ENCODE assay signal across 34 cellular contexts in the genomic region with DNA sequence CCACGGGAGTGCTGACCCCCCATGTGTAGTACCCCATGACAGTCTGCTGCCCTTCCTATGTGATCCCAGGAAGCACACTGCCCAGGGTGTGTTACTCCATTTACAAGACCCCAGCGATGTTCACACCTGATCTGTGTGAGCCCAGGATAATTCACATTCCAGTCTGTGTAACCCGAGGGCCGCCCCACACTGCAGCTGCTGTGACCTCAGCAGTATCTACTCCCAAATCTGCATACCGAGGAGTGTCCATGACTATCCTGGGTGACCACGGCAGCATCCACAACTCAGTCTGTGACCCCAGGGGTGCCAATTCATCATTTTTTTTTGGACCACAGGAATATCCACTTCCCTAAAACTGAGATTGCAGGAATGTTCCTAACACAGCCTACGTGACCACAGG. TPM values are rescaled to one million over a fixed set of nuclear protein-coding genes. Genes with fewer than 3 reads are reported as not detected.
"Had no signal": no experiment of that assay in that cellular context is flagged by ENCODE, and none has a peak within 500 bp of the region (broad histone marks: within the 10 kb centered on the region; RNA-seq: fewer than 3 reads in every experiment).

No MANE protein-coding gene starts in this region.

- H3K27ac Mint-ChIP-seq: activated B cell treated with CpG ODN at 0.5 μM for 24 hours; activated CD4-positive, alpha-beta memory T cell treated with anti-CD3 and anti-CD28 coated beads, Interleukin-2, amount 10 ng/mL, durations not matched to agents 7 days and 5 days; activated CD8-positive, alpha-beta memory T cell treated with anti-CD3 and anti-CD28 coated beads, Interleukin-2, amount 10 ng/mL, durations not matched to agents 7 days and 5 days; activated naive CD4-positive, alpha-beta T cell treated with anti-CD3 and anti-CD28 coated beads, Interleukin-2, amount 10 ng/mL, durations not matched to agents 7 days and 5 days; activated naive CD8-positive, alpha-beta T cell; activated naive CD8-positive, alpha-beta T cell treated with anti-CD3 and anti-CD28 coated beads, Interleukin-2, amount 50 U/mL, for 24 hours had no signal

- DNase-seq: activated B cell treated with CpG ODN at 0.5 μM for 24 hours; activated CD4-positive, alpha-beta memory T cell treated with anti-CD3 and anti-CD28 coated beads, Interleukin-2, amount 10 ng/mL, durations not matched to agents 7 days and 5 days; activated CD4-positive, alpha-beta T cell treated with anti-CD3 and anti-CD28 coated beads for 1 hour; activated CD4-positive, alpha-beta T cell treated with anti-CD3 and anti-CD28 coated beads for 48 hours; activated CD8-positive, alpha-beta memory T cell treated with anti-CD3 and anti-CD28 coated beads for 24 hours; activated CD8-positive, alpha-beta memory T cell treated with anti-CD3 and anti-CD28 coated beads, Interleukin-2, amount 10 ng/mL, durations not matched to agents 7 days and 5 days; activated CD8-positive, alpha-beta memory T cell treated with anti-CD3 and anti-CD28 coated beads, Interleukin-2, amount 50 U/mL, for 48 hours; activated effector memory CD4-positive, alpha-beta T cell treated with Interleukin-2 at 50 U/mL for 16 hours; activated naive CD4-positive, alpha-beta T cell treated with anti-CD3 and anti-CD28 coated beads, Interleukin-2, amount 10 ng/mL, durations not matched to agents 7 days and 5 days; activated naive CD8-positive, alpha-beta T cell treated with anti-CD3 and anti-CD28 coated beads, Interleukin-2, amount 50 U/mL, for 24 hours; activated T-cell treated with anti-CD3 and anti-CD28 coated beads, Interleukin-2, amount 50 U/mL, for 48 hours; anterior cingulate cortex; Karpas-422; KBM-7; NCI-H1048; NCI-H1105 treated with DMSO at 0.1 percent for 48 hours; NCI-H1436; NCI-H1694 treated with DMSO at 0.1 percent for 48 hours; NCI-H2029; NCI-H2171; NCI-H510A; NCI-H526; NCI-H748 treated with DMSO at 0.1 percent for 48 hours; NK-92 treated with Interleukin-12 subunit alpha and Interleukin-12 subunit beta, amount 100 ng/mL, for 24 hours; Right ventricle myocardium superior; SW 1271; T-helper 1 cell; T-helper 2 cell; T-helper 9 cell had no signal

- H3K36me3 Mint-ChIP-seq: activated CD8-positive, alpha-beta memory T cell treated with anti-CD3 and anti-CD28 coated beads, Interleukin-2, amount 10 ng/mL, durations not matched to agents 7 days and 5 days; activated naive CD4-positive, alpha-beta T cell treated with anti-CD3 and anti-CD28 coated beads, Interleukin-2, amount 10 ng/mL, durations not matched to agents 7 days and 5 days; activated naive CD8-positive, alpha-beta T cell had no signal

- H3K27me3 ChIP-seq: cardiac muscle cell had no signal

- H3K4me3 ChIP-seq: cardiac muscle cell had no signal

- H3K36me3 ChIP-seq: cardiac muscle cell had no signal

- H3K4me3 Mint-ChIP-seq: activated B cell treated with CpG ODN at 0.5 μM for 24 hours; activated CD4-positive, alpha-beta memory T cell treated with anti-CD3 and anti-CD28 coated beads, Interleukin-2, amount 10 ng/mL, durations not matched to agents 7 days and 5 days; activated CD8-positive, alpha-beta memory T cell treated with anti-CD3 and anti-CD28 coated beads, Interleukin-2, amount 10 ng/mL, durations not matched to agents 7 days and 5 days; activated naive CD4-positive, alpha-beta T cell treated with anti-CD3 and anti-CD28 coated beads, Interleukin-2, amount 10 ng/mL, durations not matched to agents 7 days and 5 days; activated naive CD8-positive, alpha-beta T cell; activated naive CD8-positive, alpha-beta T cell treated with anti-CD3 and anti-CD28 coated beads, Interleukin-2, amount 50 U/mL, for 24 hours; central memory CD8-positive, alpha-beta T cell had no signal

- H3K9me3 Mint-ChIP-seq: activated B cell treated with CpG ODN at 0.5 μM for 24 hours; activated CD4-positive, alpha-beta memory T cell treated with anti-CD3 and anti-CD28 coated beads, Interleukin-2, amount 10 ng/mL, durations not matched to agents 7 days and 5 days; activated naive CD4-positive, alpha-beta T cell treated with anti-CD3 and anti-CD28 coated beads, Interleukin-2, amount 10 ng/mL, durations not matched to agents 7 days and 5 days; activated naive CD8-positive, alpha-beta T cell treated with anti-CD3 and anti-CD28 coated beads, Interleukin-2, amount 50 U/mL, for 24 hours; central memory CD8-positive, alpha-beta T cell had no signal

- ATAC-seq: activated CD8-positive, alpha-beta memory T cell treated with anti-CD3 and anti-CD28 coated beads, Interleukin-2, amount 10 ng/mL, durations not matched to agents 7 days and 5 days; activated naive CD8-positive, alpha-beta T cell treated with anti-CD3 and anti-CD28 coated beads, Interleukin-2, amount 50 U/mL, for 24 hours had no signal

- H3K4me1 Mint-ChIP-seq: activated B cell treated with CpG ODN at 0.5 μM for 24 hours had no signal

- H3K27ac ChIP-seq: cardiac muscle cell, VCaP had no signal

- H3K27me3 Mint-ChIP-seq: activated B cell treated with CpG ODN at 0.5 μM for 24 hours; activated CD4-positive, alpha-beta memory T cell treated with anti-CD3 and anti-CD28 coated beads, Interleukin-2, amount 10 ng/mL, durations not matched to agents 7 days and 5 days; activated CD8-positive, alpha-beta memory T cell treated with anti-CD3 and anti-CD28 coated beads, Interleukin-2, amount 10 ng/mL, durations not matched to agents 7 days and 5 days; activated naive CD4-positive, alpha-beta T cell treated with anti-CD3 and anti-CD28 coated beads, Interleukin-2, amount 10 ng/mL, durations not matched to agents 7 days and 5 days; activated naive CD8-positive, alpha-beta T cell; activated naive CD8-positive, alpha-beta T cell treated with anti-CD3 and anti-CD28 coated beads, Interleukin-2, amount 50 U/mL, for 24 hours; central memory CD8-positive, alpha-beta T cell had no signal

RNA-seq across cellular contexts. Expression of gene GLOD5, which starts 7.8 kb away (rescaled TPM):
- total RNA-seq: activated B cell treated with CpG ODN at 0.5 μM for 24 hours; activated CD4-positive, alpha-beta memory T cell treated with anti-CD3 and anti-CD28 coated beads, Interleukin-2, amount 10 ng/mL, durations not matched to agents 7 days and 5 days; activated CD8-positive, alpha-beta memory T cell treated with anti-CD3 and anti-CD28 coated beads, Interleukin-2, amount 10 ng/mL, durations not matched to agents 7 days and 5 days; cardiac muscle cell; MCF 10A; Right ventricle myocardium superior had no signal
- polyA plus RNA-seq: cardiac muscle cell had no signal

RNA-seq across cellular contexts. Expression of gene GATA1, which starts 32.7 kb away (rescaled TPM):
- total RNA-seq: activated B cell treated with CpG ODN at 0.5 μM for 24 hours; activated CD4-positive, alpha-beta memory T cell treated with anti-CD3 and anti-CD28 coated beads, Interleukin-2, amount 10 ng/mL, durations not matched to agents 7 days and 5 days; activated CD8-positive, alpha-beta memory T cell treated with anti-CD3 and anti-CD28 coated beads, Interleukin-2, amount 10 ng/mL, durations not matched to agents 7 days and 5 days; cardiac muscle cell; MCF 10A had no signal
